Comparison of ENCODE assay signal across 16 cellular contexts in the genomic region with DNA sequence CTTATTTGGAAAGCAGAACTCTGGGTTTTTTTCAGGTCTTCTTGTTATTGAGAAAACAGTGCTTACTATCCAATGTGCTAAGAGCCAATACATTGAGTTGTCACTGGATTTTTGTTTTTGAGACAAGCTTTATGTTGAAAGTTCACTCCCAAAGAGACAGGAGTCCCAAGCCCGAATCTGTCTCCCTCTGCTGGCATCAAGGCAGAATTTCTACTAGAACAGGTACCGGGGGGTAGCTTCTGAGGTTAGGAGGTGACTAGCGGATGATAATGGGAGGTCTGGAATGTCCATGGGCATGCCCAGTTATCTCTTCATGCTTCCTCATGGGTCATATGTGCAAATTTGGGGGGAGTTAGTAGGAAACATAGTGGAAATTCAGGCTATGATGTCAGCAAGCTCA. TPM values are rescaled to one million over a fixed set of nuclear protein-coding genes. Genes with fewer than 3 reads are reported as not detected.
DNase-seq lines count a peak whose midpoint lies in the region; ATAC-seq, FAIRE-seq and TF ChIP-seq lines count a peak whose summit lies in the region.
"Had no signal": no experiment of that assay in that cellular context is flagged by ENCODE, and none has a peak within 500 bp of the region (broad histone marks: within the 10 kb centered on the region; RNA-seq: fewer than 3 reads in every experiment).

No MANE protein-coding gene starts in this region.

- no peak overlapping the region for H3K4me3 Mint-ChIP-seq in astrocyte (ENCODE audit: unreplicated experiment)
- H3K4me3 Mint-ChIP-seq in activated CD4-positive, alpha-beta T cell treated with anti-CD3 and anti-CD28 coated beads, Interleukin-2, amount 10 ng/mL, durations not matched to agents 7 days and 5 days, result no peak overlapping the region
- H3K4me3 Mint-ChIP-seq: activated CD8-positive, alpha-beta T cell treated with anti-CD3 and anti-CD28 coated beads, Interleukin-2, amount 10 ng/mL, durations not matched to agents 7 days and 5 days; B cell; naive thymus-derived CD8-positive, alpha-beta T cell had no signal

- WGBS in liver, result 98% methylated on average over 3 of the region's 3 CpGs

- H4K20me1 ChIP-seq in astrocyte (ENCODE audit: insufficient read depth, low read length), result no peaks in the 10 kb centered on the region

- no peak overlapping the region for H3K27ac Mint-ChIP-seq in astrocyte (ENCODE audit: unreplicated experiment)
- H3K27ac Mint-ChIP-seq in activated CD4-positive, alpha-beta T cell treated with anti-CD3 and anti-CD28 coated beads, Interleukin-2, amount 10 ng/mL, durations not matched to agents 7 days and 5 days, result no peak overlapping the region
- H3K27ac Mint-ChIP-seq: activated CD8-positive, alpha-beta T cell treated with anti-CD3 and anti-CD28 coated beads, Interleukin-2, amount 10 ng/mL, durations not matched to agents 7 days and 5 days; B cell; naive thymus-derived CD8-positive, alpha-beta T cell had no signal

- peak; percentile 4 for TF ChIP-seq CTCF in astrocyte (IDR thresholded peaks at IDR 0.05; ENCODE audit: insufficient read depth, low read depth, low read length)
- TF ChIP-seq CTCF in liver (IDR thresholded peaks at IDR 0.05; ENCODE audit: low read depth, low read length, missing input control), result no peak

- H3K9ac ChIP-seq in astrocyte (ENCODE audit: low read length) (no peak overlapping the region), liver (ENCODE audit: low read depth in 1 of 2, low read length in 2 of 2) (no peak overlapping the region)

- no peak overlapping the region for H2AFZ ChIP-seq in astrocyte (ENCODE audit: low read depth, low read length)

- DNase-seq in DMS53 treated with DMSO at 0.1 percent for 48 hours (lab: John Stamatoyannopoulos, UW; ENCODE audit: unreplicated experiment) (peak; percentile 3), HTR-8/SVneo (ENCODE audit: insufficient read length, low spot score) (peak; percentile 18), astrocyte (ENCODE audit: low read depth) (no peak), NCI-H1105 treated with DMSO at 0.1 percent for 48 hours (lab: John Stamatoyannopoulos, UW) (no peak), NCI-H1417 (lab: John Stamatoyannopoulos, UW) (no peak)
- no peak for DNase-seq in activated CD4-positive, alpha-beta T cell treated with anti-CD3 and anti-CD28 coated beads, Interleukin-2, amount 10 ng/mL, durations not matched to agents 7 days and 5 days
- DNase-seq: activated CD8-positive, alpha-beta T cell treated with anti-CD3 and anti-CD28 coated beads, Interleukin-2, amount 10 ng/mL, durations not matched to agents 7 days and 5 days; activated effector memory CD4-positive, alpha-beta T cell treated with Interleukin-2 at 50 U/mL for 16 hours; lower lobe of right lung; naive thymus-derived CD8-positive, alpha-beta T cell; NCI-H2171 treated with DMSO at 0.1 percent for 48 hours; stimulated activated CD4-positive, alpha-beta T cell treated with anti-CD3 and anti-CD28 coated beads, Interleukin-15, amount 100 ng/mL, for 24 hours had no signal

- POLR2A ChIA-PET in activated CD4-positive, alpha-beta T cell treated with anti-CD3 and anti-CD28 coated beads, Interleukin-2, amount 10 ng/mL, durations not matched to agents 7 days and 5 days (lab: Charles Lee), result interaction anchor here (0.5 kb wide), 1 partner anchor 16 kb away, joined by 4 read pairs; no protein-coding TSS in a partner anchor

- H3K36me3 Mint-ChIP-seq in astrocyte (ENCODE audit: low read depth, unreplicated experiment), result peaks cover 59% of the 10 kb centered on the region
- peaks cover 51% of the 10 kb centered on the region for H3K36me3 Mint-ChIP-seq in activated CD4-positive, alpha-beta T cell treated with anti-CD3 and anti-CD28 coated beads, Interleukin-2, amount 10 ng/mL, durations not matched to agents 7 days and 5 days (ENCODE audit: low read depth)

- H3K4me1 ChIP-seq in astrocyte (ENCODE audit: insufficient read depth, low read length), result no peaks in the 10 kb centered on the region
- no peaks in the 10 kb centered on the region for H3K4me1 ChIP-seq in liver (ENCODE audit: control insufficient read depth in 4 of 4, insufficient read depth in 4 of 4, low read length in 3 of 4)
- H3K4me1 ChIP-seq: ascending aorta, lower lobe of right lung had no signal

- no peak for ATAC-seq in HG02759 (IDR thresholded peaks at IDR 0.05; ENCODE audit: unreplicated experiment)
- ATAC-seq: activated CD8-positive, alpha-beta T cell treated with anti-CD3 and anti-CD28 coated beads, Interleukin-2, amount 10 ng/mL, durations not matched to agents 7 days and 5 days; lower lobe of right lung; naive thymus-derived CD8-positive, alpha-beta T cell had no signal

- H3K9me3 Mint-ChIP-seq in astrocyte (ENCODE audit: unreplicated experiment), result peaks cover 46% of the 10 kb centered on the region
- peaks cover 53% of the 10 kb centered on the region for H3K9me3 Mint-ChIP-seq in activated CD4-positive, alpha-beta T cell treated with anti-CD3 and anti-CD28 coated beads, Interleukin-2, amount 10 ng/mL, durations not matched to agents 7 days and 5 days

- H3K4me2 ChIP-seq in astrocyte (ENCODE audit: low read length), result no peak overlapping the region

- FAIRE-seq in HTR-8/SVneo (lab: Jason Lieb, UNC) (no peak), astrocyte (lab: Jason Lieb, UNC) (no peak)

- H3K27me3 ChIP-seq in astrocyte (ENCODE audit: insufficient read depth, low read length) (no peaks in the 10 kb centered on the region), liver (ENCODE audit: control insufficient read depth in 4 of 4, insufficient read depth in 4 of 4, low read length in 3 of 4) (no peaks in the 10 kb centered on the region)
- H3K27me3 ChIP-seq: ascending aorta had no signal

- CTCF ChIA-PET in activated CD4-positive, alpha-beta T cell treated with anti-CD3 and anti-CD28 coated beads, Interleukin-2, amount 10 ng/mL, durations not matched to agents 7 days and 5 days (lab: Charles Lee), result interaction anchor here (0.8 kb wide), 1 partner anchor 17 kb away, joined by 3 read pairs; no protein-coding TSS in a partner anchor

- peaks cover 12% of the 10 kb centered on the region for H3K9me3 ChIP-seq in astrocyte (ENCODE audit: insufficient read depth, low read depth, low read length)
- H3K9me3 ChIP-seq in liver (ENCODE audit: control insufficient read depth in 4 of 4, low read length in 3 of 4), result peaks cover 32 to 54% (median 49%) of the 10 kb centered on the region in 4 donors

- no peak overlapping the region for H3K4me3 ChIP-seq in astrocyte (ENCODE audit: insufficient read depth, low read depth, low read length)
- peak overlapping the region in 2 of 3 donors; percentile 39 to 41 for H3K4me3 ChIP-seq in liver (ENCODE audit: low read depth in 1 of 3, low read length in 3 of 3)
- H3K4me3 ChIP-seq: ascending aorta, lower lobe of right lung had no signal

- H3K27me3 Mint-ChIP-seq in astrocyte (ENCODE audit: low read depth, unreplicated experiment), result no peaks in the 10 kb centered on the region
- no peaks in the 10 kb centered on the region for H3K27me3 Mint-ChIP-seq in activated CD4-positive, alpha-beta T cell treated with anti-CD3 and anti-CD28 coated beads, Interleukin-2, amount 10 ng/mL, durations not matched to agents 7 days and 5 days
- H3K27me3 Mint-ChIP-seq: B cell; naive thymus-derived CD8-positive, alpha-beta T cell had no signal

- H3K27ac ChIP-seq in astrocyte (ENCODE audit: low read depth, low read length), result no peak overlapping the region
- no peak overlapping the region for H3K27ac ChIP-seq in liver (ENCODE audit: low read depth in 1 of 2, low read length in 2 of 2)
- H3K27ac ChIP-seq: ascending aorta, lower lobe of right lung had no signal

- no peak for TF ChIP-seq RAD21 in liver (IDR thresholded peaks at IDR 0.05)

- peaks cover 15% of the 10 kb centered on the region for H3K36me3 ChIP-seq in astrocyte (ENCODE audit: insufficient read depth, low read length)
- peaks cover 0 to 14% (median 2%) of the 10 kb centered on the region in 4 donors for H3K36me3 ChIP-seq in liver (ENCODE audit: control insufficient read depth in 4 of 4, insufficient read depth in 3 of 4, low read depth in 1 of 4, low read length in 3 of 4)
- H3K36me3 ChIP-seq: lower lobe of right lung had no signal

- H3K79me2 ChIP-seq in astrocyte (ENCODE audit: insufficient read depth, low read length), result peaks cover 41% of the 10 kb centered on the region

- peaks cover 2% of the 10 kb centered on the region for H3K4me1 Mint-ChIP-seq in astrocyte (ENCODE audit: low read depth, unreplicated experiment)
- H3K4me1 Mint-ChIP-seq in activated CD4-positive, alpha-beta T cell treated with anti-CD3 and anti-CD28 coated beads, Interleukin-2, amount 10 ng/mL, durations not matched to agents 7 days and 5 days, result no peaks in the 10 kb centered on the region
- H3K4me1 Mint-ChIP-seq: B cell had no signal

TF ChIP-seq in liver, 16 proteins besides CTCF, POLR2A, EP300 and RAD21 (continues in another document):
- TF ChIP-seq EGR1 (IDR thresholded peaks at IDR 0.05; ENCODE audit: low read depth in 2 of 2), result no peak
- TF ChIP-seq YY1 (IDR thresholded peaks at IDR 0.05), result no peak
- no peak for TF ChIP-seq RXRA (IDR thresholded peaks at IDR 0.05)
- TF ChIP-seq, protein P1, sequence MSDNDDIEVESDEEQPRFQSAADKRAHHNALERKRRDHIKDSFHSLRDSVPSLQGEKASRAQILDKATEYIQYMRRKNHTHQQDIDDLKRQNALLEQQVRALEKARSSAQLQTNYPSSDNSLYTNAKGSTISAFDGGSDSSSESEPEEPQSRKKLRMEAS (IDR thresholded peaks at IDR 0.05), result no peak
- TF ChIP-seq JUND (IDR thresholded peaks at IDR 0.05), result no peak
- TF ChIP-seq, protein P2, sequence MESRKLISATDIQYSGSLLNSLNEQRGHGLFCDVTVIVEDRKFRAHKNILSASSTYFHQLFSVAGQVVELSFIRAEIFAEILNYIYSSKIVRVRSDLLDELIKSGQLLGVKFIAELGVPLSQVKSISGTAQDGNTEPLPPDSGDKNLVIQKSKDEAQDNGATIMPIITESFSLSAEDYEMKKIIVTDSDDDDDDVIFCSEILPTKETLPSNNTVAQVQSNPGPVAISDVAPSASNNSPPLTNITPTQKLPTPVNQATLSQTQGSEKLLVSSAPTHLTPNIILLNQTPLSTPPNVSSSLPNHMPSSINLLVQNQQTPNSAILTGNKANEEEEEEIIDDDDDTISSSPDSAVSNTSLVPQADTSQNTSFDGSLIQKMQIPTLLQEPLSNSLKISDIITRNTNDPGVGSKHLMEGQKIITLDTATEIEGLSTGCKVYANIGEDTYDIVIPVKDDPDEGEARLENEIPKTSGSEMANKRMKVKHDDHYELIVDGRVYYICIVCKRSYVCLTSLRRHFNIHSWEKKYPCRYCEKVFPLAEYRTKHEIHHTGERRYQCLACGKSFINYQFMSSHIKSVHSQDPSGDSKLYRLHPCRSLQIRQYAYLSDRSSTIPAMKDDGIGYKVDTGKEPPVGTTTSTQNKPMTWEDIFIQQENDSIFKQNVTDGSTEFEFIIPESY (IDR thresholded peaks at IDR 0.05), result no peak
- TF ChIP-seq HNF4G (IDR thresholded peaks at IDR 0.05), result no peak

RNA-seq across cellular contexts. Expression of a gene that starts 25.1 kb away (rescaled TPM):
- total RNA-seq in astrocyte (28.6 and 36.5 TPM in 2 replicates), liver (10 to 100 TPM; 12.1 to 19.7 TPM)
- polyA plus RNA-seq in liver, result 1 to 10 TPM; 1.1 to 1.7 TPM
- total RNA-seq in activated CD4-positive, alpha-beta T cell treated with anti-CD3 and anti-CD28 coated beads, Interleukin-2, amount 10 ng/mL, durations not matched to agents 7 days and 5 days, result 10 to 100 TPM; 23.0 to 23.6 TPM

RNA-seq across cellular contexts. Expression of a gene that starts 42.5 kb away (rescaled TPM):
- total RNA-seq in astrocyte (7.5 and 9.4 TPM in 2 replicates), liver (1 to 10 TPM; 2.3 to 4.2 TPM)
- polyA plus RNA-seq in liver, result 1 to 10 TPM; 1.2 to 2.2 TPM
- total RNA-seq in activated CD4-positive, alpha-beta T cell treated with anti-CD3 and anti-CD28 coated beads, Interleukin-2, amount 10 ng/mL, durations not matched to agents 7 days and 5 days, result 10 to 100 TPM in 1 of 2 experiments, 1 to 10 TPM in 1; 9.9 to 10.0 TPM

Comparison
In these comparisons a context has a peak if more than half of its experiments do, and no peak if none do; other contexts are left out.
1. DNase-seq: peak in DMS53 treated with DMSO at 0.1 percent for 48 hours (single experiment) and HTR-8/SVneo (single experiment); none in astrocyte (single experiment), activated CD4-positive, alpha-beta T cell treated with anti-CD3 and anti-CD28 coated beads, Interleukin-2, amount 10 ng/mL, durations not matched to agents 7 days and 5 days (single experiment), NCI-H1105 treated with DMSO at 0.1 percent for 48 hours (single experiment) and NCI-H1417 (0 of 3).